In genomic region chr22:21762712-21763581, GRCh38 we compare ENCODE assay signal across 9 cellular contexts. TPM values are rescaled to one million over a fixed set of nuclear protein-coding genes. Genes with fewer than 3 reads are reported as not detected.
DNase-seq lines count a peak whose midpoint lies in the region; ATAC-seq and TF ChIP-seq lines count a peak whose summit lies in the region.
"Had no signal": no experiment of that assay in that cellular context is flagged by ENCODE, and none has a peak within 500 bp of the region (broad histone marks: within the 10 kb centered on the region; RNA-seq: fewer than 3 reads in every experiment).

No MANE protein-coding gene starts in this region.

- TF ChIP-seq CTCF in GM10266 (IDR thresholded peaks at IDR 0.05; ENCODE audit: control insufficient read depth, insufficient read depth, low read depth, missing control alignments): no peak

- DNase-seq in GM10266 (ENCODE audit: extremely low spot score) (peak; percentile 51), NCI-H1436 treated with DMSO at 0.1 percent for 48 hours (lab: John Stamatoyannopoulos, UW) (no peak), sciatic nerve (ENCODE audit: low spot score) (no peak), AML-193 (lab: John Stamatoyannopoulos, UW) (no peak), cerebellum (ENCODE audit: low spot score) (no peak)
- peak; percentile 54 to 60 for DNase-seq in activated naive CD4-positive, alpha-beta T cell treated with anti-CD3 and anti-CD28 coated beads, Interleukin-2, amount 50 U/mL, for 72 hours (ENCODE audit: low spot score in 2 of 2)
- peak; percentile 46 to 48 (median 47) for DNase-seq in stimulated activated CD4-positive, alpha-beta T cell treated with anti-CD3 and anti-CD28 coated beads, Interleukin-12 subunit alpha, Interleukin-12 subunit beta, amount 100 ng/mL, for 48 hours (ENCODE audit: low read depth in 2 of 3, low spot score in 1 of 3)
- DNase-seq: gastrocnemius medialis had no signal

- H3K27ac Mint-ChIP-seq in activated naive CD4-positive, alpha-beta T cell treated with anti-CD3 and anti-CD28 coated beads, Interleukin-2, amount 50 U/mL, for 72 hours: peak overlapping the region in 1 of 2 donors; percentile 11

- ATAC-seq in HG03565 (IDR thresholded peaks at IDR 0.05; ENCODE audit: unreplicated experiment) (peak; percentile 40), sciatic nerve (no peak)
- peak; percentile 68 to 84 for ATAC-seq in activated naive CD4-positive, alpha-beta T cell treated with anti-CD3 and anti-CD28 coated beads, Interleukin-2, amount 50 U/mL, for 72 hours
- ATAC-seq: gastrocnemius medialis had no signal

- H3K36me3 Mint-ChIP-seq in activated naive CD4-positive, alpha-beta T cell treated with anti-CD3 and anti-CD28 coated beads, Interleukin-2, amount 50 U/mL, for 72 hours: peaks cover 25 to 41% of the 10 kb centered on the region in 2 donors

- no peaks in the 10 kb centered on the region for H3K9me3 Mint-ChIP-seq in activated naive CD4-positive, alpha-beta T cell treated with anti-CD3 and anti-CD28 coated beads, Interleukin-2, amount 50 U/mL, for 72 hours

- intact Hi-C loops in sciatic nerve (cut with DNase I): no loop called here

RNA-seq across cellular contexts. Expression of gene YPEL1, which starts 27.4 kb away (rescaled TPM):
- 1 to 10 TPM; 2.4 to 4.9 TPM for total RNA-seq in activated naive CD4-positive, alpha-beta T cell treated with anti-CD3 and anti-CD28 coated beads, Interleukin-2, amount 50 U/mL, for 72 hours
- total RNA-seq in sciatic nerve (8.2 TPM), cerebellum (38.7 TPM)

Comparison
In these comparisons a context has a peak if more than half of its experiments do, and no peak if none do; other contexts are left out.
1. DNase-seq: peak in GM10266 (single experiment), activated naive CD4-positive, alpha-beta T cell treated with anti-CD3 and anti-CD28 coated beads, Interleukin-2, amount 50 U/mL, for 72 hours (2 of 2) and stimulated activated CD4-positive, alpha-beta T cell treated with anti-CD3 and anti-CD28 coated beads, Interleukin-12 subunit alpha, Interleukin-12 subunit beta, amount 100 ng/mL, for 48 hours (3 of 3); none in NCI-H1436 treated with DMSO at 0.1 percent for 48 hours (single experiment), sciatic nerve (single experiment), AML-193 (0 of 2) and cerebellum (single experiment).